Comparison of ENCODE assay signal across 1 cellular context in the genomic region with DNA sequence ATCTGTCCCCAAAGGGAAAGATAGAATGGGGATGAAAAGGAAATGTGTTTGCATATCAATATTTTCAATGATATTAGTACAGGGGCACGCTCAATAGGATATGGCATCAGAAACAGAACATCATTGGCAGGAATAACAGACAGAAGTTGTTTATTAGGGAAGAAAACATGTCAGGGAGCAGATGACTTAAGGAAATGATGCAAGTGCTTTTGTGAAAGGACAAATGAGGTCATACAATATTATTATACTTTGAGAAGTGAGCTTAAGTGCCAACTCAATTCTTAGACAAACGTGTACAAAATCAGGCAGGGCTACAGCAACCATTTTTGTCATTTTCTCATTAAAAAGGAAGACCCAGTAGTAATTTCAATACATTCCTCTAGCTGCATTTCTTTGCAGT.
A peak's percentile ranks its signal among the peaks of the same experiment; 100 is the strongest.
TF ChIP-seq lines count a peak whose summit lies in the region.

No MANE protein-coding gene starts in this region.

TF ChIP-seq in endothelial cell of umbilical vein, 7 proteins besides CTCF, POLR2A, EP300 and RAD21:
- TF ChIP-seq MYC (IDR thresholded peaks at IDR 0.05; ENCODE audit: low read depth, low read length): no peak
- TF ChIP-seq GATA2 (IDR thresholded peaks at IDR 0.05; ENCODE audit: insufficient read depth, insufficient read length, low read depth, low read length): no peak
- TF ChIP-seq JUN (IDR thresholded peaks at IDR 0.05; ENCODE audit: borderline replicate concordance, insufficient read depth, insufficient read length, low read depth): peak; percentile 93
- TF ChIP-seq, protein P1, sequence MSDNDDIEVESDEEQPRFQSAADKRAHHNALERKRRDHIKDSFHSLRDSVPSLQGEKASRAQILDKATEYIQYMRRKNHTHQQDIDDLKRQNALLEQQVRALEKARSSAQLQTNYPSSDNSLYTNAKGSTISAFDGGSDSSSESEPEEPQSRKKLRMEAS (IDR thresholded peaks at IDR 0.05; ENCODE audit: insufficient read depth, insufficient read length): no peak
